ENCODE assay signal across 8 cellular contexts in the genomic region with DNA sequence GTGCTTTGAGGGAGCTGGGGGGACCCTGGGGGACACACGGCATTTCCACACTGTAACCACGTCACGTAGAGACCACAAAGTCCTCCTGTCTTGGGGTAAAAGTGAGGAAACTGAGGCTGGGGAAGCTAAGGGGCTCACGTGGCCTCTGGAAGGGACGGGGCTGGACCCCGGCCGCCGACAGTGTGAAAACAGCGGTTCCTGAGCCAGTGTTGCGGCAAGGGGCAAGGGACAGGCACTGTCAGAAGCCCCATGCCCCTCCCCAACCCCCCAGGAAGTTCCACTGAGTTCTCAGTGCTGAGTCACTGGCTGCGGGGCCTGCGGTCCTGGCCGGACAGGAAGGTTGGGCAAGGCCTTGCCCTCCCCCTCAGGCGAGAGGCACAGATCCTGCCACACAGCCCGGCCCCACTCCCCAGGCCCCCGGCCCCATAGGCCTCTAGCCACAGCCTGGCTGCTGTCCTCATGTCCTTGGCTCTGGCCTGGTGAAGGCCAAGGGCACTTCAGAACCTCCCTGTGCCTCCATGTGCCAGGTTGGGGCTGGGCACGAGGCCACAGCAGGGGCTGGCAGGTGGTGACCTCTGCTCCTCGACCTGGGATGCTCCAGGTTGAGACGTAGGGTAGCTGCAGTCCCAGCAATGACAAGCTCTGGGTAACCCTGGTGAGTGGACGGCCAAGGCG. TPM values are rescaled to one million over a fixed set of nuclear protein-coding genes. Genes with fewer than 3 reads are reported as not detected.
DNase-seq lines count a peak whose midpoint lies in the region; ATAC-seq lines count a peak whose summit lies in the region.

No MANE protein-coding gene starts in this region.

- ATAC-seq in GM18519 (IDR thresholded peaks at IDR 0.05; ENCODE audit: low FRiP score, unreplicated experiment) (no peak), T-helper 17 cell (no peak)

- peaks cover 27% of the 10 kb centered on the region for H3K4me1 ChIP-seq in effector memory CD4-positive, alpha-beta T cell (ENCODE audit: control insufficient read depth, insufficient read depth, low read length, poor library complexity, severe bottlenecking)

- no peak overlapping the region for H3K4me3 Mint-ChIP-seq in T-helper 17 cell

- H3K4me3 ChIP-seq in effector memory CD4-positive, alpha-beta T cell (ENCODE audit: insufficient read depth, low read depth, low read length, poor library complexity, severe bottlenecking), result no peak overlapping the region

- H3K27me3 Mint-ChIP-seq in T-helper 17 cell, result no peaks in the 10 kb centered on the region

- DNase-seq in EH (ENCODE audit: low read depth) (peak; percentile 97), RPMI7951 (ENCODE audit: low read depth) (peak; percentile 96), fibroblast of gingiva (ENCODE audit: low read depth) (peak; percentile 95), posterior vena cava (ENCODE audit: low spot score) (peak; percentile 95), retina (no peak), T-helper 17 cell (no peak)
- DNase-seq in effector memory CD4-positive, alpha-beta T cell, result no peak

- no peak overlapping the region for H3K27ac Mint-ChIP-seq in T-helper 17 cell

- no peaks in the 10 kb centered on the region for H3K9me3 ChIP-seq in T-helper 17 cell (ENCODE audit: control insufficient read depth, low read length, poor library complexity, severe bottlenecking)
- no peaks in the 10 kb centered on the region for H3K9me3 ChIP-seq in effector memory CD4-positive, alpha-beta T cell (ENCODE audit: control insufficient read depth, low read length)

- intact Hi-C loops in posterior vena cava (cut with DNase I), result no loop called here

- H3K27ac ChIP-seq in effector memory CD4-positive, alpha-beta T cell (ENCODE audit: insufficient read depth, low read length, poor library complexity, severe bottlenecking), result no peak overlapping the region

- H3K4me1 Mint-ChIP-seq in T-helper 17 cell, result peaks cover 22% of the 10 kb centered on the region

- H3K36me3 Mint-ChIP-seq in T-helper 17 cell (ENCODE audit: low read depth), result no peaks in the 10 kb centered on the region

- no peaks in the 10 kb centered on the region for H3K27me3 ChIP-seq in effector memory CD4-positive, alpha-beta T cell (replicated peaks; ENCODE audit: control insufficient read depth, insufficient read depth, low read length, poor library complexity, severe bottlenecking)

- no peaks in the 10 kb centered on the region for H3K36me3 ChIP-seq in effector memory CD4-positive, alpha-beta T cell (ENCODE audit: control insufficient read depth, insufficient read depth, low read length)

RNA-seq across cellular contexts. Expression of a gene that starts 5.0 kb away (rescaled TPM):
- 3.7 and 5.0 TPM in 2 replicates for total RNA-seq in RPMI7951 (2014; rRNA removed; shearing (Covaris generic))
- 10 to 100 TPM; 20.3 to 28.5 TPM for total RNA-seq in posterior vena cava
- 10 to 100 TPM; 79.1 to 89.0 TPM for total RNA-seq in T-helper 17 cell

RNA-seq across cellular contexts. Expression of a gene that starts 11.2 kb away (rescaled TPM):
- 104 and 207 TPM in 2 replicates for total RNA-seq in RPMI7951 (2014; rRNA removed; shearing (Covaris generic))
- total RNA-seq in posterior vena cava (10 to 100 TPM; 53.7 to 65.6 TPM), T-helper 17 cell (10 to 100 TPM; 47.2 to 56.2 TPM)

RNA-seq across cellular contexts. Expression of a gene that starts 55.8 kb away (rescaled TPM):
- 20.4 and 22.6 TPM in 2 replicates for total RNA-seq in RPMI7951 (2014; rRNA removed; shearing (Covaris generic))
- 100 to 1,000 TPM in 1 of 2 donors, 10 to 100 TPM in 1; 93.6 to 103 TPM for total RNA-seq in posterior vena cava
- 100 to 1,000 TPM; 218 to 273 TPM for total RNA-seq in T-helper 17 cell

Comparison
In these comparisons a context has a peak if more than half of its experiments do, and no peak if none do; other contexts are left out.
1. DNase-seq: peak in EH (single experiment), RPMI7951 (single experiment), fibroblast of gingiva (single experiment) and posterior vena cava (single experiment); none in retina (single experiment), T-helper 17 cell (0 of 3) and effector memory CD4-positive, alpha-beta T cell (0 of 3).